In the genomic region with DNA sequence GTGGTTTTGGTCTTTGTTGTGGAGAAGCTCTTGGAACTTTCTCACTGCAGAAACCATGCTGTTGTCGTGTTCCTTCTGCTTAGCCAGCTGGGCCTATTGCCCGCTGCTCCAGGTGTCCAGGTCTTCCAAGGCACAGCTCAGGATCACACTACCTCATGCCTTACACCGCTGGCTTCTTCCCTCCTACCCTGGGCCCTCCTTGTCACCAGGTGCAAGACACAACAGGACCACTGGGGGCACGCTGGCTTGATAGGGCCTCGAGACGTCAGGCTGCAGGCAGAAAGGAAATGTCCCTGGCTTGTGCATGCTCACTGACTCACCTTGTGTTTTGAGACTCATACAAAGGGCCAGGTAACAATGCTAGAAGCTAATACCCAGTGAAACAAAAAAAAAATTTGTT, we compare ENCODE assay signal across 9 cellular contexts. TPM values are rescaled to one million over a fixed set of nuclear protein-coding genes. Genes with fewer than 3 reads are reported as not detected.
A peak's percentile ranks its signal among the peaks of the same experiment; 100 is the strongest.
DNase-seq lines count a peak whose midpoint lies in the region; ATAC-seq and TF ChIP-seq lines count a peak whose summit lies in the region.
"Had no signal": no experiment of that assay in that cellular context is flagged by ENCODE, and none has a peak within 500 bp of the region (broad histone marks: within the 10 kb centered on the region; RNA-seq: fewer than 3 reads in every experiment).

No MANE protein-coding gene starts in this region.

- H3K27ac Mint-ChIP-seq in activated CD8-positive, alpha-beta memory T cell treated with anti-CD3 and anti-CD28 coated beads, Interleukin-2, amount 10 ng/mL, durations not matched to agents 7 days and 5 days, result no peak overlapping the region
- H3K27ac Mint-ChIP-seq in T-helper 17 cell, result no peak overlapping the region

- H3K4me1 ChIP-seq in spleen, result no peaks in the 10 kb centered on the region

- H3K9me3 ChIP-seq in T-helper 17 cell (ENCODE audit: control insufficient read depth, low read length, poor library complexity, severe bottlenecking) (no peaks in the 10 kb centered on the region), spleen (no peaks in the 10 kb centered on the region)

- no peak overlapping the region for H3K4me3 ChIP-seq in spleen

- no peaks in the 10 kb centered on the region for H3K9me3 Mint-ChIP-seq in activated CD8-positive, alpha-beta memory T cell treated with anti-CD3 and anti-CD28 coated beads, Interleukin-2, amount 10 ng/mL, durations not matched to agents 7 days and 5 days (ENCODE audit: low read depth)

- peaks cover 12% of the 10 kb centered on the region for H3K27me3 Mint-ChIP-seq in activated CD8-positive, alpha-beta memory T cell treated with anti-CD3 and anti-CD28 coated beads, Interleukin-2, amount 10 ng/mL, durations not matched to agents 7 days and 5 days
- peaks cover 41% of the 10 kb centered on the region for H3K27me3 Mint-ChIP-seq in T-helper 17 cell

- peak; percentile 91 for ATAC-seq in activated CD8-positive, alpha-beta memory T cell treated with anti-CD3 and anti-CD28 coated beads, Interleukin-2, amount 10 ng/mL, durations not matched to agents 7 days and 5 days
- ATAC-seq in HG02973 (IDR thresholded peaks at IDR 0.05; ENCODE audit: unreplicated experiment) (peak; percentile 97), T-helper 17 cell (peak; percentile 89)

- CTCF ChIA-PET in activated CD8-positive, alpha-beta memory T cell treated with anti-CD3 and anti-CD28 coated beads, Interleukin-2, amount 10 ng/mL, durations not matched to agents 7 days and 5 days (lab: Charles Lee), result interaction anchor here (1.0 to 3.4 kb wide), 8 partner anchors 9 to 122 kb away, joined by 3 to 24 read pairs (median 4); no protein-coding TSS in a partner anchor

- TF ChIP-seq CTCF in spleen (IDR thresholded peaks at IDR 0.05 in 8 of 11, conservative IDR thresholded peaks at IDR 0.05 in 3 of 11), result peak in 3 of 11 experiments; percentile 17 to 43 (median 24)

- no peak for TF ChIP-seq POLR2A in spleen (IDR thresholded peaks at IDR 0.05)

- no peak overlapping the region for H3K4me3 Mint-ChIP-seq in activated CD8-positive, alpha-beta memory T cell treated with anti-CD3 and anti-CD28 coated beads, Interleukin-2, amount 10 ng/mL, durations not matched to agents 7 days and 5 days
- no peak overlapping the region for H3K4me3 Mint-ChIP-seq in T-helper 17 cell

- peak; percentile 68 for DNase-seq in activated CD8-positive, alpha-beta memory T cell treated with anti-CD3 and anti-CD28 coated beads, Interleukin-2, amount 10 ng/mL, durations not matched to agents 7 days and 5 days
- no peak for DNase-seq in activated CD8-positive, alpha-beta memory T cell treated with anti-CD3 and anti-CD28 coated beads for 24 hours
- DNase-seq in T-helper 17 cell (peak in 1 of 3 donors; percentile 13), spleen (peak; percentile 79), DMS153 treated with DMSO at 0.1 percent for 48 hours (lab: John Stamatoyannopoulos, UW; ENCODE audit: unreplicated experiment) (no peak), foreskin melanocyte (no peak), middle frontal gyrus (ENCODE audit: extremely low spot score, low spot score) (no peak)
- DNase-seq: NCI-H2029 had no signal

- 57 to 82% (median 63%) methylated on average over 6 of the region's 6 CpGs for WGBS in spleen, 5 donors

- H3K27ac ChIP-seq in spleen, result no peak overlapping the region

- H3K36me3 Mint-ChIP-seq in activated CD8-positive, alpha-beta memory T cell treated with anti-CD3 and anti-CD28 coated beads, Interleukin-2, amount 10 ng/mL, durations not matched to agents 7 days and 5 days, result no peaks in the 10 kb centered on the region
- no peaks in the 10 kb centered on the region for H3K36me3 Mint-ChIP-seq in T-helper 17 cell (ENCODE audit: low read depth)

- H3K4me1 Mint-ChIP-seq in activated CD8-positive, alpha-beta memory T cell treated with anti-CD3 and anti-CD28 coated beads, Interleukin-2, amount 10 ng/mL, durations not matched to agents 7 days and 5 days, result no peaks in the 10 kb centered on the region
- peaks cover 2% of the 10 kb centered on the region for H3K4me1 Mint-ChIP-seq in T-helper 17 cell

- H3K36me3 ChIP-seq in spleen, result no peaks in the 10 kb centered on the region

- peaks cover 0 to 6% (median 0%) of the 10 kb centered on the region in 7 donors for H3K27me3 ChIP-seq in spleen (replicated peaks in 1 of 7)

- intact Hi-C loops in spleen (cut with DNase I; ENCODE audit: low total_unique reads), result no loop called here

RNA-seq across cellular contexts. Expression of a gene that starts 32.3 kb away (rescaled TPM):
- not detected for total RNA-seq in activated CD8-positive, alpha-beta memory T cell treated with anti-CD3 and anti-CD28 coated beads, Interleukin-2, amount 10 ng/mL, durations not matched to agents 7 days and 5 days
- total RNA-seq in T-helper 17 cell (not detected), spleen (under 1 TPM in 3 of 7 donors, not detected in 4; 0.33 to 0.64 (median 0.51) TPM)
- polyA plus RNA-seq in spleen, result under 1 TPM in 1 of 3 donors, not detected in 2; 0.04 TPM

RNA-seq across cellular contexts. Expression of a gene that starts 42.3 kb away (rescaled TPM):
- total RNA-seq in activated CD8-positive, alpha-beta memory T cell treated with anti-CD3 and anti-CD28 coated beads, Interleukin-2, amount 10 ng/mL, durations not matched to agents 7 days and 5 days, result not detected
- total RNA-seq in T-helper 17 cell (not detected), spleen (1 to 10 TPM; 1.8 to 8.4 (median 4.9) TPM)
- 10 to 100 TPM in 1 of 3 donors, 1 to 10 TPM in 2; 8.9 to 18.2 (median 9.1) TPM for polyA plus RNA-seq in spleen

Comparison
In these comparisons a context has a peak if more than half of its experiments do, and no peak if none do; other contexts are left out.
1. DNase-seq: peak in activated CD8-positive, alpha-beta memory T cell treated with anti-CD3 and anti-CD28 coated beads, Interleukin-2, amount 10 ng/mL, durations not matched to agents 7 days and 5 days (single experiment) and spleen (single experiment); none in activated CD8-positive, alpha-beta memory T cell treated with anti-CD3 and anti-CD28 coated beads for 24 hours (single experiment), DMS153 treated with DMSO at 0.1 percent for 48 hours (single experiment), foreskin melanocyte (single experiment) and middle frontal gyrus (single experiment).
2. Peak in every context shown above with its lines, with median percentiles within 50 percentile points of each other: ATAC-seq.